25 cellular contexts compared by ENCODE assay signal in the genomic region with DNA sequence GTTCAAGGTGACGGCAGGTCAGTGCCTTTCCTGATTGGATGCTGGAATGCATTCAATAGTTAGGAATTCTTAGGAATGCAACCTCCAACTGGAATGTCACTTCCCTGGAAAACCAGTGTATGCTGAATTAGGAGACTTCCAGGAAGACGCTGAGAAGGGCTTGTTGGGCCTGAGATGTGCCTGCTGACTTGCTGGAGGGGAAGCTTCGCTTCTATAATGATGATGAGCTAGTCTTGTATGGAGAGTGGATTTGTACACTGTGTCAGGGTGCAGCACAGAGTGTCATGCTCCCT. TPM values are rescaled to one million over a fixed set of nuclear protein-coding genes. Genes with fewer than 3 reads are reported as not detected.
DNase-seq lines count a peak whose midpoint lies in the region; ATAC-seq, FAIRE-seq and TF ChIP-seq lines count a peak whose summit lies in the region.
"Had no signal": no experiment of that assay in that cellular context is flagged by ENCODE, and none has a peak within 500 bp of the region (broad histone marks: within the 10 kb centered on the region; RNA-seq: fewer than 3 reads in every experiment).

No MANE protein-coding gene starts in this region.

- FAIRE-seq in astrocyte (lab: Jason Lieb, UNC) = peak; percentile 23
- FAIRE-seq: GM12891 had no signal

- peak overlapping the region; percentile 53 for H3K4me2 ChIP-seq in astrocyte (ENCODE audit: low read length)

- no peaks in the 10 kb centered on the region for H3K79me2 ChIP-seq in astrocyte (ENCODE audit: insufficient read depth, low read length)

- peaks cover 32% of the 10 kb centered on the region for H3K4me1 ChIP-seq in astrocyte (ENCODE audit: insufficient read depth, low read length)

- CTCF ChIA-PET in activated CD4-positive, alpha-beta T cell treated with anti-CD3 and anti-CD28 coated beads for 36 hours (lab: Charles Lee) = interaction anchor here (0.6 to 1.8 kb wide), 3 partner anchors 108 to 205 kb away, joined by 3 to 4 read pairs (median 3); no protein-coding TSS in a partner anchor

- ATAC-seq in HG03095 (IDR thresholded peaks at IDR 0.05; ENCODE audit: unreplicated experiment) = no peak
- no peak for ATAC-seq in sciatic nerve
- no peak for ATAC-seq in activated CD4-positive, alpha-beta T cell treated with anti-CD3 and anti-CD28 coated beads for 36 hours
- ATAC-seq: CD8-positive, alpha-beta T cell had no signal

- H4K20me1 ChIP-seq in astrocyte (ENCODE audit: insufficient read depth, low read length) = no peaks in the 10 kb centered on the region

- H3K36me3 Mint-ChIP-seq in astrocyte (ENCODE audit: low read depth, unreplicated experiment) = no peaks in the 10 kb centered on the region
- no peaks in the 10 kb centered on the region for H3K36me3 Mint-ChIP-seq in activated CD4-positive, alpha-beta T cell treated with anti-CD3 and anti-CD28 coated beads for 36 hours (ENCODE audit: low read depth)
- H3K36me3 Mint-ChIP-seq: CD8-positive, alpha-beta T cell had no signal

- H3K4me1 Mint-ChIP-seq in astrocyte (ENCODE audit: low read depth, unreplicated experiment) = peaks cover 30% of the 10 kb centered on the region
- H3K4me1 Mint-ChIP-seq in activated CD4-positive, alpha-beta T cell treated with anti-CD3 and anti-CD28 coated beads for 36 hours = peaks cover 18% of the 10 kb centered on the region
- H3K4me1 Mint-ChIP-seq: B cell had no signal

- peak overlapping the region; percentile 20 for H3K27ac ChIP-seq in astrocyte (ENCODE audit: low read depth, low read length)
- H3K27ac ChIP-seq: 22Rv1, C4-2B, HL-60, RWPE1 had no signal

- intact Hi-C loops in sciatic nerve (cut with DNase I) = no loop called here
- intact Hi-C loops in activated CD4-positive, alpha-beta T cell treated with anti-CD3 and anti-CD28 coated beads for 36 hours (cut with DNase I, micrococcal nuclease) = no loop called here

- no peaks in the 10 kb centered on the region for H3K27me3 Mint-ChIP-seq in astrocyte (ENCODE audit: low read depth, unreplicated experiment)
- H3K27me3 Mint-ChIP-seq in activated CD4-positive, alpha-beta T cell treated with anti-CD3 and anti-CD28 coated beads for 36 hours = peaks cover 2% of the 10 kb centered on the region

- no peak for TF ChIP-seq CTCF in astrocyte (IDR thresholded peaks at IDR 0.05; ENCODE audit: insufficient read depth, low read depth, low read length)

- no peaks in the 10 kb centered on the region for H3K9me3 Mint-ChIP-seq in astrocyte (ENCODE audit: unreplicated experiment)
- no peaks in the 10 kb centered on the region for H3K9me3 Mint-ChIP-seq in activated CD4-positive, alpha-beta T cell treated with anti-CD3 and anti-CD28 coated beads for 36 hours (ENCODE audit: low read depth)
- H3K9me3 Mint-ChIP-seq: CD8-positive, alpha-beta T cell had no signal

- no peaks in the 10 kb centered on the region for H3K9me3 ChIP-seq in astrocyte (ENCODE audit: insufficient read depth, low read depth, low read length)
- H3K9me3 ChIP-seq: Caco-2 had no signal

- H3K27me3 ChIP-seq in astrocyte (ENCODE audit: insufficient read depth, low read length) = no peaks in the 10 kb centered on the region

- POLR2A ChIA-PET in activated CD4-positive, alpha-beta T cell treated with anti-CD3 and anti-CD28 coated beads for 36 hours (lab: Charles Lee) = interaction anchor here (0.6 kb wide), 1 partner anchor 47 kb away, joined by 3 read pairs; no protein-coding TSS in a partner anchor

- H3K4me3 ChIP-seq in astrocyte (ENCODE audit: insufficient read depth, low read depth, low read length) = no peak overlapping the region

- H3K36me3 ChIP-seq in astrocyte (ENCODE audit: insufficient read depth, low read length) = no peaks in the 10 kb centered on the region

- H3K9ac ChIP-seq in astrocyte (ENCODE audit: low read length) = no peak overlapping the region

- H2AFZ ChIP-seq in astrocyte (ENCODE audit: low read depth, low read length) = no peak overlapping the region

- H3K4me3 Mint-ChIP-seq in astrocyte (ENCODE audit: unreplicated experiment) = no peak overlapping the region
- H3K4me3 Mint-ChIP-seq in activated CD4-positive, alpha-beta T cell treated with anti-CD3 and anti-CD28 coated beads for 36 hours = no peak overlapping the region
- H3K4me3 Mint-ChIP-seq: B cell; CD8-positive, alpha-beta T cell had no signal

- peak overlapping the region; percentile 14 for H3K27ac Mint-ChIP-seq in astrocyte (ENCODE audit: unreplicated experiment)
- H3K27ac Mint-ChIP-seq in activated CD4-positive, alpha-beta T cell treated with anti-CD3 and anti-CD28 coated beads for 36 hours = no peak overlapping the region
- H3K27ac Mint-ChIP-seq: CD8-positive, alpha-beta T cell had no signal

- DNase-seq in activated effector memory CD4-positive, alpha-beta T cell treated with anti-CD3 and anti-CD28 coated beads, Interleukin-2, amount 50 U/mL, for 16 hours = peak; percentile 24
- DNase-seq in activated effector memory CD4-positive, alpha-beta T cell treated with Interleukin-2 at 50 U/mL for 16 hours = no peak
- DNase-seq in astrocyte (ENCODE audit: low read depth) (no peak), kidney tubule cell (ENCODE audit: low spot score) (peak; percentile 17), sciatic nerve (ENCODE audit: low spot score) (no peak), activated gamma-delta T cell (lab: John Stamatoyannopoulos, UW) (no peak)
- DNase-seq in activated CD4-positive, alpha-beta T cell treated with anti-CD3 and anti-CD28 coated beads for 36 hours = no peak
- DNase-seq: Caco-2; CD8-positive, alpha-beta T cell; GF-D8; Karpas-422; NCI-H1092; NCI-H1417 treated with DMSO at 0.1 percent for 48 hours; NCI-H1694 treated with DMSO at 0.1 percent for 48 hours; NCI-H2081; NCI-H2227 treated with DMSO at 0.1 percent for 48 hours; NCI-H526 treated with DMSO at 0.1 percent for 48 hours; SHP77 had no signal

RNA-seq across cellular contexts. Expression of gene SMPD3, which starts 45.6 kb away (rescaled TPM):
- total RNA-seq in astrocyte = 0.25 and 0.34 TPM in 2 replicates
- total RNA-seq in sciatic nerve = 1.2 TPM
- total RNA-seq in activated CD4-positive, alpha-beta T cell treated with anti-CD3 and anti-CD28 coated beads for 36 hours = under 1 TPM; 0.07 to 0.37 TPM

Comparison
In these comparisons a context has a peak if more than half of its experiments do, and no peak if none do; other contexts are left out.
1. DNase-seq: peak in activated effector memory CD4-positive, alpha-beta T cell treated with anti-CD3 and anti-CD28 coated beads, Interleukin-2, amount 50 U/mL, for 16 hours (single experiment) and kidney tubule cell (single experiment); none in activated effector memory CD4-positive, alpha-beta T cell treated with Interleukin-2 at 50 U/mL for 16 hours (single experiment), astrocyte (single experiment), sciatic nerve (single experiment), activated CD4-positive, alpha-beta T cell treated with anti-CD3 and anti-CD28 coated beads for 36 hours (single experiment) and activated gamma-delta T cell (single experiment).